19 cellular contexts compared by ENCODE assay signal in the genomic region with DNA sequence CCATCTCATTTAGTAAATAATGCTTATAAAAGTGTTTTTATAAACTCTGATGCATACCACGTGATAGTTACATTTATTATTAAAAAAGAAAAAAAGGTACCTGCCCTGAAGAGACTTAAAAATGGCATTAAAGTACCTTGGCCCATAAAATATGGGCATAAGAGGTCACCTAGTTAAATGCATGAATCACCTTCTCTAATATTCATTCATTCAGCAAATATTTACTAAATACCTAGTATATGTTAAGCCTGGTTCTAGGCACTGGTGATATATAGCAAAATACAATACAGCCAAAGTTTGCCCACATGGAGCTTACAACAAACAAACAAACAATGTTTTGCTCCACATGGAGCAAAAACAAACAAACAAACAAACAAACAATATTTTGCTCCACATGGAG.
"Had no signal": no experiment of that assay in that cellular context is flagged by ENCODE, and none has a peak within 500 bp of the region (broad histone marks: within the 10 kb centered on the region; RNA-seq: fewer than 3 reads in every experiment).

No MANE protein-coding gene starts in this region.

- H3K9me3 ChIP-seq: gastrocnemius medialis, ovary, suprapubic skin, transverse colon, upper lobe of right lung, uterus had no signal

- H3K4me3 ChIP-seq: gastrocnemius medialis, lung, ovary, suprapubic skin, transverse colon, upper lobe of right lung, uterus had no signal

- H3K4me1 ChIP-seq: gastrocnemius medialis had no signal

- DNase-seq: cortex of kidney; effector memory CD8-positive, alpha-beta T cell; foreskin fibroblast; gastrocnemius medialis; head of caudate nucleus; left ventricle myocardium superior; natural killer cell; occipital lobe; ovary; retina; stimulated activated CD4-positive, alpha-beta T cell treated with anti-CD3 and anti-CD28 coated beads, Interleukin-2, amount 100 ng/mL, for 24 hours; stimulated activated CD4-positive, alpha-beta T cell treated with anti-CD3 and anti-CD28 coated beads, Interleukin-4, amount 100 ng/mL, for 24 hours; transverse colon; upper lobe of right lung; uterus had no signal

- H3K27me3 ChIP-seq: gastrocnemius medialis, ovary, suprapubic skin, transverse colon, upper lobe of right lung, uterus had no signal

- H3K27ac ChIP-seq: gastrocnemius medialis, ovary, suprapubic skin, upper lobe of right lung, uterus had no signal

- ATAC-seq: effector memory CD8-positive, alpha-beta T cell; esophagus mucosa; natural killer cell; stimulated activated effector memory CD8-positive, alpha-beta T cell treated with anti-CD3 and anti-CD28 coated beads, Interleukin-12 subunit alpha, Interleukin-12 subunit beta, amount 100 ng/mL, for 72 hours had no signal

- H3K36me3 ChIP-seq: ovary, transverse colon, upper lobe of right lung, uterus had no signal
